In genomic region chr1:227388771-227389170, GRCh38 we compare ENCODE assay signal across 15 cellular contexts.
"Had no signal": no experiment of that assay in that cellular context is flagged by ENCODE, and none has a peak within 500 bp of the region (broad histone marks: within the 10 kb centered on the region; RNA-seq: fewer than 3 reads in every experiment).

No MANE protein-coding gene starts in this region.

- H3K4me3 ChIP-seq: cardiac muscle cell, esophagus squamous epithelium, heart left ventricle, neural progenitor cell, ovary, upper lobe of left lung had no signal

- H3K27me3 ChIP-seq: cardiac muscle cell, esophagus squamous epithelium, heart left ventricle, neural progenitor cell, ovary, upper lobe of left lung had no signal

- DNase-seq: activated CD4-positive, alpha-beta T cell treated with anti-CD3 and anti-CD28 coated beads, Interleukin-2, amount 50 U/mL, for 48 hours; activated CD4-positive, CD25-positive, alpha-beta regulatory T cell treated with anti-CD3 and anti-CD28 coated beads, Interleukin-2, amount 50 U/mL, for 72 hours; activated CD8-positive, alpha-beta memory T cell treated with anti-CD3 and anti-CD28 coated beads, Interleukin-2, amount 10 ng/mL, durations not matched to agents 7 days and 5 days; activated effector memory CD4-positive, alpha-beta T cell treated with anti-CD3 and anti-CD28 coated beads, Interleukin-2, amount 50 U/mL, for 16 hours; activated T-cell treated with anti-CD3 and anti-CD28 coated beads, Interleukin-2, amount 50 U/mL, for 24 hours; anterior cingulate cortex; esophagus squamous epithelium; foreskin melanocyte; heart left ventricle; ovary; stimulated activated CD4-positive, alpha-beta T cell treated with anti-CD3 and anti-CD28 coated beads, Interleukin-2, amount 100 ng/mL, for 48 hours; stimulated activated naive CD8-positive, alpha-beta T cell treated with anti-CD3 and anti-CD28 coated beads, Interleukin-15, Interleukin-2, amounts not matched to agents 100 U/mL and 50 U/mL, for 24 hours; upper lobe of left lung had no signal

- H3K27ac ChIP-seq: cardiac muscle cell, esophagus squamous epithelium, heart left ventricle, neural progenitor cell, ovary, upper lobe of left lung had no signal

- H3K36me3 ChIP-seq: cardiac muscle cell, esophagus squamous epithelium, heart left ventricle, ovary, upper lobe of left lung had no signal
